Comparison of ENCODE assay signal across 8 cellular contexts in genomic region chr13:43307921-43308433, GRCh38.
DNase-seq lines count a peak whose midpoint lies in the region; ATAC-seq, FAIRE-seq and TF ChIP-seq lines count a peak whose summit lies in the region.

No MANE protein-coding gene starts in this region.

- peak; percentile 86 for ATAC-seq in HG03354 (IDR thresholded peaks at IDR 0.05; ENCODE audit: poor library complexity, severe bottlenecking, unreplicated experiment)

- no peak for TF ChIP-seq CTCF in AG09309 (IDR thresholded peaks at IDR 0.05; ENCODE audit: control insufficient read depth, insufficient read depth, low read depth, low read length, missing control alignments)
- TF ChIP-seq CTCF in dorsolateral prefrontal cortex (IDR thresholded peaks at IDR 0.05 in 54 of 56, conservative IDR thresholded peaks at IDR 0.05 in 2 of 56; ENCODE audit: low read depth in 1 of 56, partially characterized antibody in 56 of 56), result no peak
- TF ChIP-seq CTCF in WERI-Rb-1 (IDR thresholded peaks at IDR 0.05; ENCODE audit: low read depth, low read length), result no peak

- H3K4me3 ChIP-seq in AG09309 (ENCODE audit: control insufficient read depth, low read depth, low read length) (no peak overlapping the region), dorsolateral prefrontal cortex (no peak overlapping the region), WERI-Rb-1 (ENCODE audit: low read depth, low read length) (no peak overlapping the region)

- H3K9me3 ChIP-seq in WERI-Rb-1 (ENCODE audit: severe bottlenecking), result no peaks in the 10 kb centered on the region

- peak; percentile 71 for FAIRE-seq in GM19239 (lab: Jason Lieb, UNC)

- intact Hi-C loops in dorsolateral prefrontal cortex (cut with DNase I), result loop anchor here (10.0 kb wide), 2 partner anchors 223 to 567 kb away; partner anchors contain the start of genes CCDC122 (in 1 of the 2) and LACC1 (in 1 of the 2)

- H3K36me3 ChIP-seq in WERI-Rb-1, result no peaks in the 10 kb centered on the region

- H3K27ac ChIP-seq in dorsolateral prefrontal cortex (peak overlapping the region in 33 of 59 donors; percentile 3 to 64 (median 35)), WERI-Rb-1 (no peak overlapping the region)

- DNase-seq in AG09309 (ENCODE audit: low read depth) (peak; percentile 59), GM19239 (ENCODE audit: insufficient read length, low spot score) (peak; percentile 16), NCI-H774 (lab: John Stamatoyannopoulos, UW) (peak; percentile 29), dorsolateral prefrontal cortex (peak in 8 of 10 donors; percentile 61 to 79 (median 68)), mucosa of gallbladder (ENCODE audit: low spot score) (peak; percentile 90), WERI-Rb-1 (no peak), HPDE6-E6E7 (ENCODE audit: extremely low spot score) (no peak)

- H3K27me3 ChIP-seq in dorsolateral prefrontal cortex (no peaks in the 10 kb centered on the region), WERI-Rb-1 (ENCODE audit: insufficient read depth, low read depth, severe bottlenecking) (no peaks in the 10 kb centered on the region)

Comparison
In these comparisons a context has a peak if more than half of its experiments do, and no peak if none do; other contexts are left out.
1. DNase-seq: peak in AG09309 (single experiment), GM19239 (single experiment), NCI-H774 (single experiment), dorsolateral prefrontal cortex (8 of 10) and mucosa of gallbladder (single experiment); none in WERI-Rb-1 (single experiment) and HPDE6-E6E7 (single experiment).